Comparison of ENCODE assay signal across 2 cellular contexts in the genomic region with DNA sequence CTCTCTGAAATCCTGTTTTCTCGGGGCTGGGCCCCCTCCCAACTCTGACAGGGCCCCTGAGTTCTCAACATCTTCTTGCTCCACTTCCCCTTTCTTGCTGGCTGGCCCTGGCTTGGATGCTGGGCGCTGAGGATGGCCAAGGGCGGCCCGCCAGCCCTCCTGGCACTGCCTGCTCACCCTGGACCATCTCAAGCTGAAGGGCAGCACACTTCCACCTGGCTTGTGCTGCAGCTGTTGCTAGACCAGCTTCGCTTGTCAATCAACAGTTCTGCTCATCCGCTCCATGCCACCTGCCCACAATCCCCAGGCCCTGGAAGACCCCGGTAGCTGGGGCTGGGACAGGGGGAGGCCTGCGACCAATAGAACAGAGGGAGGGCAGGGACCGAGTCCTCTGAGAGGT.
TF ChIP-seq lines count a peak whose summit lies in the region.

No MANE protein-coding gene starts in this region.

TF ChIP-seq in GM12891, 5 proteins besides CTCF, POLR2A, EP300 and RAD21:
- no peak for TF ChIP-seq TAF1 (IDR thresholded peaks at IDR 0.05; ENCODE audit: low read depth, low read length)
- TF ChIP-seq SPI1 (IDR thresholded peaks at IDR 0.05; ENCODE audit: low read depth, low read length), result peak; percentile 32; the same call in 1 of the 2 replicates
- TF ChIP-seq PAX5 (IDR thresholded peaks at IDR 0.05; ENCODE audit: insufficient read depth, low read length, severe bottlenecking), result no peak
- TF ChIP-seq POLR2AphosphoS5 (IDR thresholded peaks at IDR 0.05; ENCODE audit: low read depth, low read length), result no peak

TF ChIP-seq in K562, 482 proteins besides CTCF, POLR2A, EP300 and RAD21:
- TF ChIP-seq SMAD3 (CRISPR knock-in tag; conservative IDR thresholded peaks at IDR 0.05), result no peak
- peak; percentile 71; the same call in 1 of the 2 replicates for TF ChIP-seq SPI1 (IDR thresholded peaks at IDR 0.05; ENCODE audit: borderline replicate concordance, low read depth, low read length)
- TF ChIP-seq POLR2G (IDR thresholded peaks at IDR 0.05; ENCODE audit: low read depth, low read length), result peak; percentile 33; the same call in 1 of the 2 replicates
- TF ChIP-seq ZNF445 (CRISPR knock-in tag; IDR thresholded peaks at IDR 0.05; ENCODE audit: low read depth), result no peak
